ENCODE assay signal across 17 cellular contexts in the genomic region with DNA sequence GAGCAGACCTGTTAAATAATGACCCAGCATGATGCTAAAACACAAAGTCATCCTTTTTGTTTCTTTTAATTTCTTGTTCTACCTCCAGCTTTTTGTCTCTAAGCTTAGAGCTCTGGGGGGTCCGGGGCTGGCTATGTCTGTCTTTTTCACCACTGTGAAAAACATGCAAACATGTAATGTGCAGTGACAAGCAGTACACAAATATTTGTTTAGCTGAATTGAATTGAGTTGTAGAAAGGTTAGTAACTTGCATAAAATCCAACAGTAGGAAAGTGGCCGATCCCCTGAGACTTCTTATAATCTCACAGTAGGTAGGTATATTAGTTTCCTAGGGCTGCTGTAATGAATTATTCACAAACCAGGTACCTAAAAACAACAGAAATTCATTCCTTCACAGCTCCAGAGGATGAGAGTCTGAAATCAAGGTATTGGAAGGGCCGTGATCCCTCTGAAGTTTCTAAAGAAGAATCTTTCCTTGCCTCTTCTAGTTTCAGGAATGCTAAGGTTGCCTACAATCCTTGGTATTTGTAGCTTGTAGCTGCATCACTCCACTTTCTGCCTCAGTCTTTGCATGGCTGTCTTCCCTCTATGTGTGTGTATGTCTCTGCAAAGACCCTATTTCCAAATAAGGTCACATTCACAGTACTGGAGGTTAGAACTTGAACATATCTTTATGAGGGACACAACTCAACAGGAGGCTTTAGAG. TPM values are rescaled to one million over a fixed set of nuclear protein-coding genes. Genes with fewer than 3 reads are reported as not detected.
A peak's percentile ranks its signal among the peaks of the same experiment; 100 is the strongest.
DNase-seq lines count a peak whose midpoint lies in the region; ATAC-seq and TF ChIP-seq lines count a peak whose summit lies in the region.
"Had no signal": no experiment of that assay in that cellular context is flagged by ENCODE, and none has a peak within 500 bp of the region (broad histone marks: within the 10 kb centered on the region; RNA-seq: fewer than 3 reads in every experiment).

No MANE protein-coding gene starts in this region.

- no peaks in the 10 kb centered on the region for H3F3A ChIP-seq in GM23338 (replicated peaks; ENCODE audit: low read depth)

- TF ChIP-seq CTCF in GM23338 (conservative IDR thresholded peaks at IDR 0.05; ENCODE audit: low read depth in 2 of 2) (no peak), WTC11 (IDR thresholded peaks at IDR 0.05) (no peak)

- WGBS in mesendoderm (ENCODE audit: extremely low coverage, insufficient coverage, low lambda C conversion rate) = no CpG with 5 or more reads among the region's 3 CpGs

- H3K4me1 ChIP-seq in GM23338 (ENCODE audit: insufficient read depth) = peaks cover 5% of the 10 kb centered on the region; the same call in 1 of the 2 replicates
- no peaks in the 10 kb centered on the region for H3K4me1 ChIP-seq in mesendoderm (ENCODE audit: control insufficient read depth, low read depth, low read length)
- H3K4me1 ChIP-seq: BE2C, Caco-2 had no signal

- H2BK120ac ChIP-seq in mesendoderm (ENCODE audit: low read depth, low read length) = no peak overlapping the region

- H3K4me1 Mint-ChIP-seq in GM23338 = peaks cover 7% of the 10 kb centered on the region; the same call in 2 of the 3 replicates
- peaks cover 16% of the 10 kb centered on the region for H3K4me1 Mint-ChIP-seq in WTC11
- H3K4me1 Mint-ChIP-seq in activated T-helper 2 cell treated with anti-CD3 and anti-CD28 coated beads, Interferon-gamma antibody, Interleukin-2, Interleukin-4, amounts not matched to agents 10 μg/mL and 5 μg/mL and 100 μg/mL, durations not matched to agents 14 hours and 24 hours and 36 hours (ENCODE audit: low read depth) = no peaks in the 10 kb centered on the region
- H3K4me1 Mint-ChIP-seq: CD4-positive, CD25-positive, alpha-beta regulatory T cell; CD8-positive, alpha-beta memory T cell had no signal

- no peak overlapping the region for H3K9ac ChIP-seq in mesendoderm (ENCODE audit: low read length)

- H3K27ac Mint-ChIP-seq in GM23338 (no peak overlapping the region), WTC11 (no peak overlapping the region)
- no peak overlapping the region for H3K27ac Mint-ChIP-seq in activated T-helper 2 cell treated with anti-CD3 and anti-CD28 coated beads, Interferon-gamma antibody, Interleukin-2, Interleukin-4, amounts not matched to agents 10 μg/mL and 5 μg/mL and 100 μg/mL, durations not matched to agents 14 hours and 24 hours and 36 hours
- H3K27ac Mint-ChIP-seq: CD4-positive, CD25-positive, alpha-beta regulatory T cell; CD8-positive, alpha-beta memory T cell had no signal

- H2BK15ac ChIP-seq in mesendoderm (replicated peaks; ENCODE audit: low read depth) = no peak overlapping the region

- H3K79me1 ChIP-seq in mesendoderm (ENCODE audit: low read length) = no peaks in the 10 kb centered on the region

- no peak overlapping the region for H3K4ac ChIP-seq in mesendoderm (ENCODE audit: low read depth, low read length)

- H3K18ac ChIP-seq in mesendoderm (ENCODE audit: low read length) = no peak overlapping the region

- H3K36me3 ChIP-seq in GM23338 (ENCODE audit: insufficient read depth) = no peaks in the 10 kb centered on the region
- H3K36me3 ChIP-seq in mesendoderm (ENCODE audit: control insufficient read depth, insufficient read depth, low read length) = no peaks in the 10 kb centered on the region
- H3K36me3 ChIP-seq: BE2C, HAP-1 had no signal

- H3K4me2 ChIP-seq in GM23338 (no peak overlapping the region), mesendoderm (ENCODE audit: low read length) (no peak overlapping the region)

- H3K27ac ChIP-seq in GM23338 (ENCODE audit: low read depth) (no peak overlapping the region), mesendoderm (ENCODE audit: low read depth, low read length) (no peak overlapping the region)

- H3K4me3 Mint-ChIP-seq in GM23338 = no peak overlapping the region
- H3K4me3 Mint-ChIP-seq in WTC11 = no peak overlapping the region
- no peak overlapping the region for H3K4me3 Mint-ChIP-seq in activated T-helper 2 cell treated with anti-CD3 and anti-CD28 coated beads, Interferon-gamma antibody, Interleukin-2, Interleukin-4, amounts not matched to agents 10 μg/mL and 5 μg/mL and 100 μg/mL, durations not matched to agents 14 hours and 24 hours and 36 hours (ENCODE audit: low read depth)
- H3K4me3 Mint-ChIP-seq: CD4-positive, CD25-positive, alpha-beta regulatory T cell; CD8-positive, alpha-beta memory T cell had no signal

- no peak overlapping the region for H3K23ac ChIP-seq in mesendoderm (ENCODE audit: low read length)

- no peaks in the 10 kb centered on the region for H4K20me1 ChIP-seq in GM23338 (replicated peaks; ENCODE audit: insufficient read depth)

- no peak overlapping the region for H4K8ac ChIP-seq in mesendoderm (ENCODE audit: low read depth, low read length)

- ATAC-seq in GM23338 (peak; percentile 37; the same call in 2 of the 3 replicates), WTC11 (peak; percentile 48; the same call in 1 of the 2 replicates), sciatic nerve (no peak)
- ATAC-seq: GM12878 had no signal

- H2AK5ac ChIP-seq in mesendoderm (ENCODE audit: low read length) = no peak overlapping the region

- H2BK5ac ChIP-seq in mesendoderm (ENCODE audit: low read length) = no peak overlapping the region

- H3K79me2 ChIP-seq in GM23338 (replicated peaks; ENCODE audit: insufficient read depth) = no peaks in the 10 kb centered on the region
- H3K79me2 ChIP-seq in mesendoderm (ENCODE audit: control insufficient read depth, insufficient read depth, low read length) = no peaks in the 10 kb centered on the region

- H3K9me2 ChIP-seq in GM23338 (ENCODE audit: insufficient read depth) = no peaks in the 10 kb centered on the region

- H3K36me3 Mint-ChIP-seq in GM23338 (ENCODE audit: low read depth) = no peaks in the 10 kb centered on the region
- no peaks in the 10 kb centered on the region for H3K36me3 Mint-ChIP-seq in WTC11
- H3K36me3 Mint-ChIP-seq in activated T-helper 2 cell treated with anti-CD3 and anti-CD28 coated beads, Interferon-gamma antibody, Interleukin-2, Interleukin-4, amounts not matched to agents 10 μg/mL and 5 μg/mL and 100 μg/mL, durations not matched to agents 14 hours and 24 hours and 36 hours (ENCODE audit: low read depth) = no peaks in the 10 kb centered on the region
- H3K36me3 Mint-ChIP-seq: CD4-positive, CD25-positive, alpha-beta regulatory T cell; CD8-positive, alpha-beta memory T cell had no signal

- POLR2A ChIA-PET in WTC11 (lab: Charles Lee) = no interaction called here

- DNase-seq in EH (ENCODE audit: low read depth) (peak; percentile 3), GM23338 (ENCODE audit: low spot score) (peak; percentile 36), WTC11 (ENCODE audit: low spot score) (no peak), mesendoderm (peak; percentile 53), hypothalamus (lab: John Stamatoyannopoulos, UW) (no peak), sciatic nerve (ENCODE audit: low spot score) (no peak)
- no peak for DNase-seq in activated T-helper 2 cell treated with anti-CD3 and anti-CD28 coated beads, Interferon-gamma antibody, Interleukin-2, Interleukin-4, amounts not matched to agents 10 μg/mL and 5 μg/mL and 100 μg/mL, durations not matched to agents 14 hours and 24 hours and 36 hours (ENCODE audit: low spot score)
- DNase-seq: ACHN; BE2C; C1 segment of cervical spinal cord; Caco-2; CD4-positive, CD25-positive, alpha-beta regulatory T cell; CD8-positive, alpha-beta memory T cell; EL had no signal

- intact Hi-C loops in activated T-helper 2 cell treated with anti-CD3 and anti-CD28 coated beads, Interferon-gamma antibody, Interleukin-2, Interleukin-4, amounts not matched to agents 10 μg/mL and 5 μg/mL and 100 μg/mL, durations not matched to agents 14 hours and 24 hours and 36 hours (cut with micrococcal nuclease) = loop anchor here (5.0 kb wide), 2 partner anchors 563 to 713 kb away; no protein-coding TSS in a partner anchor
- intact Hi-C loops in sciatic nerve (cut with DNase I) = loop anchor here (10.0 kb wide), 1 partner anchor 235 kb away; no protein-coding TSS in a partner anchor

- H3K56ac ChIP-seq in mesendoderm (ENCODE audit: low read length) = no peak overlapping the region

- H3K4me3 ChIP-seq in GM23338 (no peak overlapping the region), mesendoderm (ENCODE audit: low read length) (no peak overlapping the region)
- H3K4me3 ChIP-seq: GM12878, HAP-1 had no signal

- H2AFZ ChIP-seq in GM23338 = no peak overlapping the region

- no peak overlapping the region for H4K5ac ChIP-seq in mesendoderm (ENCODE audit: low read length)

- CTCF ChIA-PET in WTC11 (lab: Charles Lee) = interaction anchor here (1.1 to 1.4 kb wide), 2 partner anchors 218 to 232 kb away, joined by 4 to 5 read pairs; no protein-coding TSS in a partner anchor

- H3K27me3 ChIP-seq in GM23338 (ENCODE audit: insufficient read depth) (no peaks in the 10 kb centered on the region), mesendoderm (ENCODE audit: insufficient read depth, low read length, poor library complexity) (no peaks in the 10 kb centered on the region)
- H3K27me3 ChIP-seq: BE2C had no signal

- H3K9me3 Mint-ChIP-seq in GM23338 = no peaks in the 10 kb centered on the region
- no peaks in the 10 kb centered on the region for H3K9me3 Mint-ChIP-seq in WTC11
- no peaks in the 10 kb centered on the region for H3K9me3 Mint-ChIP-seq in activated T-helper 2 cell treated with anti-CD3 and anti-CD28 coated beads, Interferon-gamma antibody, Interleukin-2, Interleukin-4, amounts not matched to agents 10 μg/mL and 5 μg/mL and 100 μg/mL, durations not matched to agents 14 hours and 24 hours and 36 hours
- H3K9me3 Mint-ChIP-seq: CD4-positive, CD25-positive, alpha-beta regulatory T cell; CD8-positive, alpha-beta memory T cell had no signal

- H3K27me3 Mint-ChIP-seq in GM23338 (ENCODE audit: insufficient read depth, low read depth, poor library complexity) (peaks cover 2% of the 10 kb centered on the region), WTC11 (ENCODE audit: low read depth) (peaks cover 5% of the 10 kb centered on the region; the same call in 1 of the 2 replicates)
- H3K27me3 Mint-ChIP-seq in activated T-helper 2 cell treated with anti-CD3 and anti-CD28 coated beads, Interferon-gamma antibody, Interleukin-2, Interleukin-4, amounts not matched to agents 10 μg/mL and 5 μg/mL and 100 μg/mL, durations not matched to agents 14 hours and 24 hours and 36 hours (ENCODE audit: low read depth) = peaks cover 26% of the 10 kb centered on the region

RNA-seq across cellular contexts. Expression of a gene that starts 32.7 kb away (rescaled TPM):
- not detected in 2 replicates for total RNA-seq in GM23338 (2014; rRNA removed; shearing (Covaris generic))
- polyA plus RNA-seq in GM23338 (2016; fragmentation: Nextera tagmentation; extraction: Ambion mirVana) = not detected in 2 replicates
- total RNA-seq in WTC11 (2021) (not detected in 3 replicates), sciatic nerve (not detected)
- 0.15 TPM for polyA plus RNA-seq in mesendoderm (2013, experiment 1 of 2)
- 0.14 TPM for polyA plus RNA-seq in mesendoderm (2013, experiment 2 of 2)
- total RNA-seq in activated T-helper 2 cell treated with anti-CD3 and anti-CD28 coated beads, Interferon-gamma antibody, Interleukin-2, Interleukin-4, amounts not matched to agents 10 μg/mL and 5 μg/mL and 100 μg/mL, durations not matched to agents 14 hours and 24 hours and 36 hours = not detected in 2 replicates
- total RNA-seq: CD4-positive, CD25-positive, alpha-beta regulatory T cell; CD8-positive, alpha-beta memory T cell; G401; GM12878 had no signal
- polyA plus RNA-seq: CD4-positive, CD25-positive, alpha-beta regulatory T cell; CD8-positive, alpha-beta memory T cell had no signal

RNA-seq across cellular contexts. Expression of a gene that starts 46.4 kb away (rescaled TPM):
- total RNA-seq in GM23338 (2014; rRNA removed; shearing (Covaris generic)) = 20.9 and 26.4 TPM in 2 replicates
- 2.9 and 3.9 TPM in 2 replicates for polyA plus RNA-seq in GM23338 (2016; fragmentation: Nextera tagmentation; extraction: Ambion mirVana)
- 16.0 to 18.1 TPM (median 16.1 TPM) in 3 replicates for total RNA-seq in WTC11 (2021)
- 2.0 TPM for polyA plus RNA-seq in mesendoderm (2013, experiment 1 of 2)
- polyA plus RNA-seq in mesendoderm (2013, experiment 2 of 2) = 2.3 TPM
- total RNA-seq in activated T-helper 2 cell treated with anti-CD3 and anti-CD28 coated beads, Interferon-gamma antibody, Interleukin-2, Interleukin-4, amounts not matched to agents 10 μg/mL and 5 μg/mL and 100 μg/mL, durations not matched to agents 14 hours and 24 hours and 36 hours = 2.6 and 2.9 TPM in 2 replicates
- total RNA-seq in sciatic nerve = 10.0 TPM

Comparison
In these comparisons a context has a peak if more than half of its experiments do, and no peak if none do; other contexts are left out.
1. DNase-seq: peak in EH (single experiment), GM23338 (single experiment) and mesendoderm (single experiment); none in WTC11 (single experiment), hypothalamus (0 of 51), activated T-helper 2 cell treated with anti-CD3 and anti-CD28 coated beads, Interferon-gamma antibody, Interleukin-2, Interleukin-4, amounts not matched to agents 10 μg/mL and 5 μg/mL and 100 μg/mL, durations not matched to agents 14 hours and 24 hours and 36 hours (single experiment) and sciatic nerve (single experiment).